ENCODE assay signal across 25 cellular contexts in the genomic region with DNA sequence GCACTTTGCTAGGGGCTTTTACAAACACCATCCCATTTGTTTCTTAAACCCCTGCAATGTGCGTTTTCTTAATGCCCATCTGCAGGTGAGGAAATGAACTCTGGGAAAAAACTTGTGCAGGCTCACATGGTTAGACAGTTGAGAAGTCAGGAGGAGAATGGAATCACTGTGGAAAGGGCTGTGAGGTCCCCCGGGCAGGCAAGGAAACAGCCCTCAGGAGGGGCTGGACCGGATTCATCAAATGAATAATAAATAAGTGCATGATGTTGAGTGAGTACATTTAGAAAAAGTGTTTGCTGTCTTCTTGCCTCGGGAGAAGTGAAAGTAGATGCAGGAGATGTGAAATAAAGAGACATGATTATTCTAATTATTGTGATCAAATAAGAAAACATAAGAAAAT.
"Had no signal": no experiment of that assay in that cellular context is flagged by ENCODE, and none has a peak within 500 bp of the region (broad histone marks: within the 10 kb centered on the region; RNA-seq: fewer than 3 reads in every experiment).

No MANE protein-coding gene starts in this region.

- H3K4me1 Mint-ChIP-seq: stimulated activated effector memory CD8-positive, alpha-beta T cell treated with anti-CD3 and anti-CD28 coated beads, Interleukin-12 subunit alpha, Interleukin-12 subunit beta, amount 100 ng/mL, for 72 hours had no signal

- ATAC-seq: heart left ventricle; mucosa of descending colon; naive thymus-derived CD4-positive, alpha-beta T cell; natural killer cell treated with Interleukin-12 subunit alpha and Interleukin-12 subunit beta and Interleukin-15 and Interleukin-18, amount 100 ng/mL, for 72 hours; pancreas; right cardiac atrium; sciatic nerve; stimulated activated effector memory CD8-positive, alpha-beta T cell treated with anti-CD3 and anti-CD28 coated beads, Interleukin-12 subunit alpha, Interleukin-12 subunit beta, amount 100 ng/mL, for 72 hours; upper lobe of right lung had no signal

- H3K27ac Mint-ChIP-seq: stimulated activated effector memory CD8-positive, alpha-beta T cell treated with anti-CD3 and anti-CD28 coated beads, Interleukin-12 subunit alpha, Interleukin-12 subunit beta, amount 100 ng/mL, for 72 hours had no signal

- H3K36me3 Mint-ChIP-seq: natural killer cell treated with Interleukin-12 subunit alpha and Interleukin-12 subunit beta and Interleukin-15 and Interleukin-18, amount 100 ng/mL, for 72 hours had no signal

- H3K9me3 Mint-ChIP-seq: natural killer cell treated with Interleukin-12 subunit alpha and Interleukin-12 subunit beta and Interleukin-15 and Interleukin-18, amount 100 ng/mL, for 72 hours; neural crest cell; stimulated activated effector memory CD8-positive, alpha-beta T cell treated with anti-CD3 and anti-CD28 coated beads, Interleukin-12 subunit alpha, Interleukin-12 subunit beta, amount 100 ng/mL, for 72 hours had no signal

- H3K4me3 Mint-ChIP-seq: naive thymus-derived CD4-positive, alpha-beta T cell; natural killer cell treated with Interleukin-12 subunit alpha and Interleukin-12 subunit beta and Interleukin-15 and Interleukin-18, amount 100 ng/mL, for 72 hours; neural crest cell; stimulated activated effector memory CD8-positive, alpha-beta T cell treated with anti-CD3 and anti-CD28 coated beads, Interleukin-12 subunit alpha, Interleukin-12 subunit beta, amount 100 ng/mL, for 72 hours had no signal

- H3K27me3 Mint-ChIP-seq: naive thymus-derived CD4-positive, alpha-beta T cell; natural killer cell treated with Interleukin-12 subunit alpha and Interleukin-12 subunit beta and Interleukin-15 and Interleukin-18, amount 100 ng/mL, for 72 hours had no signal

- DNase-seq: heart left ventricle; islet precursor cell; left ventricle myocardium inferior; mesendoderm; midbrain; mucosa of descending colon; naive thymus-derived CD4-positive, alpha-beta T cell; nucleus accumbens; pancreas; retina; right cardiac atrium; stimulated activated CD4-positive, alpha-beta T cell treated with anti-CD3 and anti-CD28 coated beads, Interleukin-12 subunit alpha, Interleukin-12 subunit beta, amount 100 ng/mL, for 4 hours; stimulated activated CD4-positive, alpha-beta T cell treated with anti-CD3 and anti-CD28 coated beads, Interleukin-15, amount 100 ng/mL, for 24 hours; stimulated activated CD4-positive, alpha-beta T cell treated with anti-CD3 and anti-CD28 coated beads, Interleukin-2, amount 100 ng/mL, for 24 hours; stimulated activated CD4-positive, alpha-beta T cell treated with anti-CD3 and anti-CD28 coated beads, Interleukin-4, amount 100 ng/mL, for 1 hour; stimulated activated naive CD4-positive, alpha-beta T cell; stomach; testis; thyroid gland; transverse colon; upper lobe of right lung had no signal
